ENCODE assay signal across 21 cellular contexts in genomic region chr17:33945641-33946546, GRCh38.
"Had no signal": no experiment of that assay in that cellular context is flagged by ENCODE, and none has a peak within 500 bp of the region (broad histone marks: within the 10 kb centered on the region; RNA-seq: fewer than 3 reads in every experiment).

No MANE protein-coding gene starts in this region.

- H3K27me3 Mint-ChIP-seq: stimulated activated naive CD8-positive, alpha-beta T cell treated with anti-CD3 and anti-CD28 coated beads, Interleukin-15, Interleukin-2, amounts not matched to agents 100 ng/mL and 50 ng/mL, for 24 hours had no signal

- H3K27me3 ChIP-seq: colonic mucosa, right atrium auricular region, tibial nerve had no signal

- H3K4me1 Mint-ChIP-seq: central memory CD8-positive, alpha-beta T cell had no signal

- H3K4me3 ChIP-seq: colonic mucosa, left lung, right atrium auricular region, skin epidermis, tibial nerve had no signal

- ATAC-seq: activated CD4-positive, CD25-positive, alpha-beta regulatory T cell treated with anti-CD3 and anti-CD28 coated beads, Interleukin-2, amount 50 U/mL, for 24 hours; activated T-cell treated with anti-CD3 and anti-CD28 coated beads, Interleukin-2, amount 50 U/mL, for 72 hours; left lung had no signal

- DNase-seq: activated CD4-positive, alpha-beta T cell treated with anti-CD3 and anti-CD28 coated beads, Interleukin-2, amount 10 ng/mL, durations not matched to agents 7 days and 5 days; activated CD8-positive, alpha-beta memory T cell treated with anti-CD3 and anti-CD28 coated beads for 24 hours; activated CD8-positive, alpha-beta memory T cell treated with anti-CD3 and anti-CD28 coated beads, Interleukin-2, amount 50 U/mL, for 48 hours; activated effector memory CD4-positive, alpha-beta T cell treated with anti-CD3 and anti-CD28 coated beads, Interleukin-2, amount 50 U/mL, for 16 hours; activated naive CD4-positive, alpha-beta T cell treated with anti-CD3 and anti-CD28 coated beads, Interleukin-2, amount 50 U/mL, for 16 hours; activated T-cell treated with anti-CD3 and anti-CD28 coated beads, Interleukin-2, amount 50 U/mL, for 72 hours; aorta; colonic mucosa; hypothalamus; left lung; T1000 had no signal

- H3K4me1 ChIP-seq: colonic mucosa, left lung, tibial nerve had no signal

- H3K9me3 ChIP-seq: colonic mucosa, left lung, right atrium auricular region, tibial nerve had no signal

- H3K27ac Mint-ChIP-seq: activated CD4-positive, alpha-beta T cell treated with anti-CD3 and anti-CD28 coated beads, Interleukin-2, amount 10 ng/mL, durations not matched to agents 7 days and 5 days; activated T-cell treated with anti-CD3 and anti-CD28 coated beads, Interleukin-2, amount 50 U/mL, for 72 hours; stimulated activated naive CD8-positive, alpha-beta T cell treated with anti-CD3 and anti-CD28 coated beads, Interleukin-15, Interleukin-2, amounts not matched to agents 100 ng/mL and 50 ng/mL, for 24 hours had no signal

- H3K36me3 ChIP-seq: colonic mucosa, left lung, right atrium auricular region, tibial nerve had no signal

- H3K4me3 Mint-ChIP-seq: activated CD4-positive, alpha-beta T cell treated with anti-CD3 and anti-CD28 coated beads, Interleukin-2, amount 10 ng/mL, durations not matched to agents 7 days and 5 days; activated T-cell treated with anti-CD3 and anti-CD28 coated beads, Interleukin-2, amount 50 U/mL, for 72 hours; central memory CD8-positive, alpha-beta T cell; stimulated activated naive CD8-positive, alpha-beta T cell treated with anti-CD3 and anti-CD28 coated beads, Interleukin-15, Interleukin-2, amounts not matched to agents 100 ng/mL and 50 ng/mL, for 24 hours had no signal

- FAIRE-seq: endometrium, frontal cortex, keratinocyte, urothelium cell line had no signal

- H3K9me3 Mint-ChIP-seq: activated CD4-positive, alpha-beta T cell treated with anti-CD3 and anti-CD28 coated beads, Interleukin-2, amount 10 ng/mL, durations not matched to agents 7 days and 5 days; activated T-cell treated with anti-CD3 and anti-CD28 coated beads, Interleukin-2, amount 50 U/mL, for 72 hours; central memory CD8-positive, alpha-beta T cell; stimulated activated naive CD8-positive, alpha-beta T cell treated with anti-CD3 and anti-CD28 coated beads, Interleukin-15, Interleukin-2, amounts not matched to agents 100 ng/mL and 50 ng/mL, for 24 hours had no signal

- H3K27ac ChIP-seq: colonic mucosa, left lung, right atrium auricular region, skin epidermis, tibial nerve had no signal
